8 cellular contexts compared by ENCODE assay signal in the genomic region with DNA sequence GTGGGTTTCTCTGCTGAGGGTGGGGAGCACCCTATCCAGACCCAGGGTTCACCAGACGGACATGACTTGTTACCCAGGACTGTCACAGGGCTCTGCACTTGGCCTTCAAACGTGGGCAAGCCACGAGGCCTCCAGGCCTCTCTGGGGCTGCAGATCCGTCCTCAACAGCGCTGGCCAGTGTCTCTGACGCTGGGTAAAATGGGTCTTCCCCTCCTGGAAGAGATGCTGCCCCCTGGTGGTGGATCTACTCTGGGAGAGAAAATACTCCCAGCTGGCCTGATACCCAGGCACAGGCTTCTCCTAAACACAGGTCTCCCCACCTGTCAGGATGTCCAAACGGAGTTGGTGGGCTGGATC. TPM values are rescaled to one million over a fixed set of nuclear protein-coding genes. Genes with fewer than 3 reads are reported as not detected.
DNase-seq lines count a peak whose midpoint lies in the region; ATAC-seq and TF ChIP-seq lines count a peak whose summit lies in the region.

No MANE protein-coding gene starts in this region.

- no peaks in the 10 kb centered on the region for H3K27me3 ChIP-seq in psoas muscle (ENCODE audit: insufficient read depth in 3 of 3, low read length in 2 of 3)

- peaks cover 16% of the 10 kb centered on the region for H3K4me1 ChIP-seq in psoas muscle

- ATAC-seq in GM21619 (IDR thresholded peaks at IDR 0.05; ENCODE audit: unreplicated experiment) (peak; percentile 71), psoas muscle (peak; percentile 73 to 91 (median 86))

- H3K27ac ChIP-seq in psoas muscle = peak overlapping the region; percentile 15

- 4 to 6% (median 6%) methylated on average over 7 of the region's 7 CpGs for WGBS in psoas muscle, 3 donors

- TF ChIP-seq CTCF in psoas muscle (IDR thresholded peaks at IDR 0.05) = peak; percentile 90

- intact Hi-C loops in cardiac septum (cut with DNase I) (loop anchor here (5.0 kb wide), 3 partner anchors 33 to 137 kb away; a partner anchor contains a TSS), psoas muscle (cut with DNase I) (loop anchor here (1.0 to 10.0 kb wide), 4 partner anchors 48 to 125 kb away; a partner anchor contains a TSS)

- DNase-seq in COLO829 (ENCODE audit: low spot score) (peak; percentile 61), NAMALWA (ENCODE audit: low spot score) (peak; percentile 88), SW480 (ENCODE audit: low spot score) (peak; percentile 73), cardiac septum (ENCODE audit: low spot score) (peak; percentile 91), psoas muscle (peak; percentile 78 to 89), ureter (ENCODE audit: low spot score) (peak; percentile 89)
- peak; percentile 84 for DNase-seq in activated naive CD8-positive, alpha-beta T cell treated with anti-CD3 and anti-CD28 coated beads, Interleukin-2, amount 50 U/mL, for 16 hours (ENCODE audit: low read depth, low spot score)

- H3K36me3 ChIP-seq in psoas muscle (ENCODE audit: insufficient read depth in 1 of 2, low read depth in 1 of 2) = peaks cover 0 to 3% of the 10 kb centered on the region in 2 donors

- no peak overlapping the region for H3K4me3 ChIP-seq in psoas muscle

- no peaks in the 10 kb centered on the region for H3K9me3 ChIP-seq in psoas muscle

RNA-seq across cellular contexts. Expression of a gene that starts 3.7 kb away (rescaled TPM):
- 0.19 TPM for total RNA-seq in cardiac septum
- total RNA-seq in psoas muscle = under 1 TPM in 1 of 4 donors, not detected in 3; 0.17 TPM
- under 1 TPM; 0.14 to 0.35 (median 0.21) TPM for polyA plus RNA-seq in psoas muscle
- total RNA-seq in ureter = not detected

RNA-seq across cellular contexts. Expression of a gene that starts 25.7 kb away (rescaled TPM):
- 207 TPM for total RNA-seq in cardiac septum
- total RNA-seq in psoas muscle = 10 to 100 TPM in 3 of 4 donors, 1 to 10 TPM in 1; 9.3 to 31.8 (median 20.5) TPM
- polyA plus RNA-seq in psoas muscle = 10 to 100 TPM; 12.1 to 16.4 (median 12.9) TPM
- 112 TPM for total RNA-seq in ureter

RNA-seq across cellular contexts. Expression of a gene that starts 51.6 kb away (rescaled TPM):
- total RNA-seq in cardiac septum (3.1 TPM), psoas muscle (1 to 10 TPM; 1.6 to 3.7 (median 2.1) TPM), ureter (7.3 TPM)
- polyA plus RNA-seq in psoas muscle = 1 to 10 TPM; 1.5 to 4.1 (median 2.5) TPM
